In the genomic region with DNA sequence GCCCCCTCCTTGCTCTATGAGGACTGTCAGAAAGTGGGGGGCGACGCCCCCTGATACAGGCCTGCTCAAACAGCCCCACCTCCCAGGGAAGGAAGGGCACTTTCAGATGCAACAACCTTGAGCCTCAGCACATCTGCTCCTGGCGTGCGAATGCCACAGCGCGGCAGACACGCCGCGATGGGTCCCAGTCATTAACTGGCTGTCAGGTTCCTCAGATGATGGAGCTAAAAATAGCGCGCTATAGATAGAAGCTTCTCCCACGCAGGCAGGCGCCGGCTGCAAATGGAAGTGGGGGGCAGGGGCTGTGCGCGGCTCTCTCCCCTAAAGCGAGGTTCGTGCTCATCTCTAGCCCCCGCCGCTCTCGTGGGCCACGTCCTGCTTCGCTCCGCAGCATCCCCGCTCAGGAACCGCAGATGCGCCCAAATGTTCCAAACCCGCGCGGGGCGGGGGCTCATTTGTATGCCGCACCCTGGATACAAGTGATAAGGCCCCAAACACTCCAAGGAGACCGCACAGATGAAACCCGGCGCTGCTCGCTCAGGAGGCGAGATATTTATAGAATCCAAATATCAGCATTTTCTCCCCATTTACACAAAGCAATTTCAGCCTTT, we compare ENCODE assay signal across 9 cellular contexts. TPM values are rescaled to one million over a fixed set of nuclear protein-coding genes. Genes with fewer than 3 reads are reported as not detected.
DNase-seq lines count a peak whose midpoint lies in the region; ATAC-seq and TF ChIP-seq lines count a peak whose summit lies in the region.
"Had no signal": no experiment of that assay in that cellular context is flagged by ENCODE, and none has a peak within 500 bp of the region (broad histone marks: within the 10 kb centered on the region; RNA-seq: fewer than 3 reads in every experiment).

No MANE protein-coding gene starts in this region.

- H3K4me3 ChIP-seq in brain microvascular endothelial cell (ENCODE audit: low read depth, low read length), result peak overlapping the region; percentile 17

- DNase-seq in brain microvascular endothelial cell, result peak; percentile 17
- peak in 9 of 10 donors; percentile 15 to 94 (median 51) for DNase-seq in posterior cingulate gyrus
- no peak for DNase-seq in omental fat pad (ENCODE audit: low spot score)
- no peak for DNase-seq in NCI-H748 treated with DMSO at 0.1 percent for 48 hours (lab: John Stamatoyannopoulos, UW)
- no peak for DNase-seq in activated CD4-positive, alpha-beta T cell treated with anti-CD3 and anti-CD28 coated beads for 1 hour
- DNase-seq in NK-92 treated with Interleukin-12 subunit alpha and Interleukin-12 subunit beta, amount 100 ng/mL, for 24 hours (lab: John Stamatoyannopoulos, UW), result no peak

- H3K36me3 ChIP-seq in brain microvascular endothelial cell (replicated peaks), result no peaks in the 10 kb centered on the region

- intact Hi-C loops in posterior cingulate gyrus (cut with DNase I), result no loop called here

- TF ChIP-seq CTCF in brain microvascular endothelial cell (IDR thresholded peaks at IDR 0.05; ENCODE audit: low read depth, low read length, missing control alignments) (no peak), omental fat pad (IDR thresholded peaks at IDR 0.05) (no peak)

- peaks cover 22% of the 10 kb centered on the region for H3K27me3 ChIP-seq in brain microvascular endothelial cell (replicated peaks)

- ATAC-seq in GM18858 (IDR thresholded peaks at IDR 0.05; ENCODE audit: unreplicated experiment), result peak; percentile 73
- ATAC-seq in HG03342 (IDR thresholded peaks at IDR 0.05; ENCODE audit: unreplicated experiment), result peak; percentile 64
- ATAC-seq in omental fat pad (ENCODE audit: low FRiP score), result no peak
- ATAC-seq: HCT116 had no signal

- in situ Hi-C loops in brain microvascular endothelial cell (cut with HindIII; ENCODE audit: low pct_ligation_motif_present, low sequenced_read_pairs), result no loop called here

- H3K27ac ChIP-seq in brain microvascular endothelial cell, result no peak overlapping the region

RNA-seq across cellular contexts. Expression of gene LGI2, which starts 57.7 kb away (rescaled TPM):
- total RNA-seq in omental fat pad, result 1 to 10 TPM; 2.8 to 6.4 (median 5.4) TPM

Comparison
In these comparisons a context has a peak if more than half of its experiments do, and no peak if none do; other contexts are left out.
1. DNase-seq: peak in brain microvascular endothelial cell (single experiment) and posterior cingulate gyrus (9 of 10); none in omental fat pad (single experiment), NCI-H748 treated with DMSO at 0.1 percent for 48 hours (single experiment), activated CD4-positive, alpha-beta T cell treated with anti-CD3 and anti-CD28 coated beads for 1 hour (single experiment) and NK-92 treated with Interleukin-12 subunit alpha and Interleukin-12 subunit beta, amount 100 ng/mL, for 24 hours (single experiment).